Comparison of ENCODE assay signal across 8 cellular contexts in genomic region chr5:141992349-141992963, GRCh38. TPM values are rescaled to one million over a fixed set of nuclear protein-coding genes. Genes with fewer than 3 reads are reported as not detected.
DNase-seq lines count a peak whose midpoint lies in the region; ATAC-seq and TF ChIP-seq lines count a peak whose summit lies in the region.

No MANE protein-coding gene starts in this region.

- intact Hi-C loops in dorsolateral prefrontal cortex (cut with DNase I) = loop anchor here (1.0 to 10.0 kb wide), 3 partner anchors 153 to 552 kb away; no protein-coding TSS in a partner anchor

- H3K4me1 Mint-ChIP-seq in HFFc6 (ENCODE audit: low read depth) (no peaks in the 10 kb centered on the region), memory B cell (no peaks in the 10 kb centered on the region)

- H3K27ac Mint-ChIP-seq in HFFc6 (no peak overlapping the region), memory B cell (no peak overlapping the region)

- no peaks in the 10 kb centered on the region for H3K27me3 ChIP-seq in dorsolateral prefrontal cortex

- H3K27me3 Mint-ChIP-seq in HFFc6 (ENCODE audit: insufficient read depth) (peaks cover 2% of the 10 kb centered on the region; the same call in 1 of the 2 replicates), memory B cell (no peaks in the 10 kb centered on the region)

- H3K4me3 ChIP-seq in dorsolateral prefrontal cortex = no peak overlapping the region

- DNase-seq in DMS114 treated with DMSO at 0.1 percent for 48 hours (lab: John Stamatoyannopoulos, UW; ENCODE audit: unreplicated experiment) (peak; percentile 66), HFFc6 (peak; percentile 58), NCI-H69 (lab: John Stamatoyannopoulos, UW) (peak; percentile 68), dorsolateral prefrontal cortex (peak in 7 of 10 donors; percentile 54 to 92 (median 70)), memory B cell (ENCODE audit: low spot score in 2 of 2) (peak; percentile 59 to 65)
- peak; percentile 83 for DNase-seq in activated CD4-positive, alpha-beta T cell treated with anti-CD3 and anti-CD28 coated beads, Interleukin-2, amount 50 U/mL, for 1 hour
- DNase-seq in stimulated activated CD8-positive, alpha-beta memory T cell treated with anti-CD3 and anti-CD28 coated beads, Interleukin-4, amount 100 ng/mL, for 48 hours = peak; percentile 90

- TF ChIP-seq CTCF in HFFc6 (IDR thresholded peaks at IDR 0.05) (peak; percentile 92), dorsolateral prefrontal cortex (IDR thresholded peaks at IDR 0.05 in 54 of 56, conservative IDR thresholded peaks at IDR 0.05 in 2 of 56; ENCODE audit: low read depth in 1 of 56, partially characterized antibody in 56 of 56) (peak; percentile 70 to 95 (median 87))

- ATAC-seq in memory B cell (ENCODE audit: low read depth) (peak; percentile 69), GM21381 (IDR thresholded peaks at IDR 0.05; ENCODE audit: unreplicated experiment) (no peak)

- H3K4me3 Mint-ChIP-seq in HFFc6 = no peak overlapping the region
- no peak overlapping the region for H3K4me3 Mint-ChIP-seq in memory B cell

- peak overlapping the region in 2 of 59 donors; percentile 15 to 60 for H3K27ac ChIP-seq in dorsolateral prefrontal cortex

- H3K9me3 Mint-ChIP-seq in HFFc6 (no peaks in the 10 kb centered on the region), memory B cell (no peaks in the 10 kb centered on the region)

- H3K36me3 Mint-ChIP-seq in HFFc6 (ENCODE audit: low read depth) (peaks cover 28% of the 10 kb centered on the region), memory B cell (peaks cover 24% of the 10 kb centered on the region)

RNA-seq across cellular contexts. Expression of gene GNPDA1, which starts 20.4 kb away (rescaled TPM):
- total RNA-seq in HFFc6 (2021; fragmentation: NEBNext Ultra II Directional; extraction: Animal tissue kit (Norgen Biotek cat#: 25700)) = 10 to 100 TPM; 25.1 to 32.6 (median 30.0) TPM
- 10 to 100 TPM; 20.5 to 56.1 (median 37.9) TPM for total RNA-seq in dorsolateral prefrontal cortex

RNA-seq across cellular contexts. Expression of gene RNF14, which starts 23.6 kb away (rescaled TPM):
- 10 to 100 TPM; 56.0 to 65.5 (median 63.0) TPM for total RNA-seq in HFFc6 (2021; fragmentation: NEBNext Ultra II Directional; extraction: Animal tissue kit (Norgen Biotek cat#: 25700))
- 100 to 1,000 TPM in 6 of 120 experiments, 10 to 100 TPM in 114; 48.7 to 113 (median 81.7) TPM for total RNA-seq in dorsolateral prefrontal cortex

RNA-seq across cellular contexts. Expression of gene PCDH12, which starts 34.5 kb away (rescaled TPM):
- total RNA-seq in HFFc6 (2021; fragmentation: NEBNext Ultra II Directional; extraction: Animal tissue kit (Norgen Biotek cat#: 25700)) = under 1 TPM in 4 of 6 experiments, not detected in 2; 0.02 to 0.71 (median 0.08) TPM
- 1 to 10 TPM in 71 of 120 experiments, under 1 TPM in 49; 0.25 to 6.7 (median 1.1) TPM for total RNA-seq in dorsolateral prefrontal cortex
